In genomic region chr10:78899996-78900714, GRCh38 we compare ENCODE assay signal across 16 cellular contexts.
DNase-seq lines count a peak whose midpoint lies in the region; ATAC-seq and TF ChIP-seq lines count a peak whose summit lies in the region.
"Had no signal": no experiment of that assay in that cellular context is flagged by ENCODE, and none has a peak within 500 bp of the region (broad histone marks: within the 10 kb centered on the region; RNA-seq: fewer than 3 reads in every experiment).

No MANE protein-coding gene starts in this region.

- no peaks in the 10 kb centered on the region for H3K27me3 Mint-ChIP-seq in activated CD8-positive, alpha-beta memory T cell treated with anti-CD3 and anti-CD28 coated beads, Interleukin-2, amount 10 ng/mL, durations not matched to agents 7 days and 5 days
- peaks cover 8% of the 10 kb centered on the region for H3K27me3 Mint-ChIP-seq in nephron (ENCODE audit: low read depth)
- H3K27me3 Mint-ChIP-seq: activated naive CD8-positive, alpha-beta T cell had no signal

- H3K4me3 ChIP-seq in osteoblast (ENCODE audit: insufficient read depth, low read length), result no peak overlapping the region
- H3K4me3 ChIP-seq: esophagus squamous epithelium, skin epidermis, thoracic aorta had no signal

- no peaks in the 10 kb centered on the region for H4K20me1 ChIP-seq in osteoblast (ENCODE audit: insufficient read depth, low read length)

- DNase-seq in activated CD8-positive, alpha-beta memory T cell treated with anti-CD3 and anti-CD28 coated beads, Interleukin-2, amount 50 U/mL, for 48 hours, result peak; percentile 23
- no peak for DNase-seq in activated CD8-positive, alpha-beta memory T cell treated with anti-CD3 and anti-CD28 coated beads, Interleukin-2, amount 10 ng/mL, durations not matched to agents 7 days and 5 days
- DNase-seq in Right ventricle myocardium superior (peak; percentile 80), ureter (ENCODE audit: low spot score) (peak; percentile 41), osteoblast (ENCODE audit: insufficient read length, low spot score, missing footprints) (no peak)
- DNase-seq: COR-L47, esophagus squamous epithelium, HCEC 1CT, WERI-Rb-1 had no signal

- H3K4me1 Mint-ChIP-seq in activated CD8-positive, alpha-beta memory T cell treated with anti-CD3 and anti-CD28 coated beads, Interleukin-2, amount 10 ng/mL, durations not matched to agents 7 days and 5 days, result no peaks in the 10 kb centered on the region
- H3K4me1 Mint-ChIP-seq in nephron, result peaks cover 5% of the 10 kb centered on the region

- no peak overlapping the region for H3K4me2 ChIP-seq in osteoblast (ENCODE audit: insufficient read depth, low read length)

- H3K79me2 ChIP-seq in osteoblast (ENCODE audit: insufficient read depth, low read length), result no peaks in the 10 kb centered on the region

- H3K27me3 ChIP-seq in osteoblast (ENCODE audit: insufficient read depth, low read length), result peaks cover 18% of the 10 kb centered on the region

- H3K4me1 ChIP-seq in osteoblast (ENCODE audit: insufficient read depth, low read length), result no peaks in the 10 kb centered on the region

- H2AFZ ChIP-seq in osteoblast (ENCODE audit: low read length), result no peak overlapping the region

- H3K4me3 Mint-ChIP-seq in activated CD8-positive, alpha-beta memory T cell treated with anti-CD3 and anti-CD28 coated beads, Interleukin-2, amount 10 ng/mL, durations not matched to agents 7 days and 5 days, result no peak overlapping the region
- no peak overlapping the region for H3K4me3 Mint-ChIP-seq in nephron
- H3K4me3 Mint-ChIP-seq: activated naive CD8-positive, alpha-beta T cell had no signal

- H3K9me3 ChIP-seq in osteoblast (ENCODE audit: low read depth, low read length), result no peaks in the 10 kb centered on the region
- H3K9me3 ChIP-seq: esophagus squamous epithelium, thoracic aorta had no signal

- no peak for TF ChIP-seq CTCF in nephron (IDR thresholded peaks at IDR 0.05; ENCODE audit: unreplicated experiment in 3 of 3)
- no peak for TF ChIP-seq CTCF in osteoblast (IDR thresholded peaks at IDR 0.05; ENCODE audit: extremely low read depth, low read depth, low read length)

- H3K9me3 Mint-ChIP-seq in activated CD8-positive, alpha-beta memory T cell treated with anti-CD3 and anti-CD28 coated beads, Interleukin-2, amount 10 ng/mL, durations not matched to agents 7 days and 5 days (ENCODE audit: low read depth), result no peaks in the 10 kb centered on the region
- no peaks in the 10 kb centered on the region for H3K9me3 Mint-ChIP-seq in nephron

- no peak overlapping the region for H3K27ac ChIP-seq in osteoblast (ENCODE audit: low read depth, low read length)
- H3K27ac ChIP-seq: thoracic aorta, WERI-Rb-1 had no signal

- intact Hi-C loops in Right ventricle myocardium superior (cut with DNase I), result no loop called here

- ATAC-seq in activated CD8-positive, alpha-beta memory T cell treated with anti-CD3 and anti-CD28 coated beads, Interleukin-2, amount 10 ng/mL, durations not matched to agents 7 days and 5 days, result no peak
- ATAC-seq in Right ventricle myocardium superior (ENCODE audit: poor library complexity), result peak; percentile 93
- ATAC-seq in HG02798 (IDR thresholded peaks at IDR 0.05; ENCODE audit: poor library complexity, unreplicated experiment), result no peak
- no peak for ATAC-seq in HG02981 (IDR thresholded peaks at IDR 0.05; ENCODE audit: unreplicated experiment)
- ATAC-seq: SK-N-SH treated with all-trans-retinoic acid at 6 μM for 48 hours had no signal

- no peak overlapping the region for H3K27ac Mint-ChIP-seq in activated CD8-positive, alpha-beta memory T cell treated with anti-CD3 and anti-CD28 coated beads, Interleukin-2, amount 10 ng/mL, durations not matched to agents 7 days and 5 days
- H3K27ac Mint-ChIP-seq in nephron, result peak overlapping the region in 2 of 3 experiments; percentile 7 to 20
- H3K27ac Mint-ChIP-seq: activated naive CD8-positive, alpha-beta T cell had no signal

- H3K36me3 Mint-ChIP-seq in activated CD8-positive, alpha-beta memory T cell treated with anti-CD3 and anti-CD28 coated beads, Interleukin-2, amount 10 ng/mL, durations not matched to agents 7 days and 5 days, result no peaks in the 10 kb centered on the region
- H3K36me3 Mint-ChIP-seq in nephron (ENCODE audit: low read depth), result no peaks in the 10 kb centered on the region
- H3K36me3 Mint-ChIP-seq: activated naive CD8-positive, alpha-beta T cell had no signal

- no peaks in the 10 kb centered on the region for H3K36me3 ChIP-seq in osteoblast (ENCODE audit: insufficient read depth, low read length)
- H3K36me3 ChIP-seq: esophagus squamous epithelium, thoracic aorta, WERI-Rb-1 had no signal

- CTCF ChIA-PET in activated CD8-positive, alpha-beta memory T cell treated with anti-CD3 and anti-CD28 coated beads, Interleukin-2, amount 10 ng/mL, durations not matched to agents 7 days and 5 days (lab: Charles Lee), result no interaction called here

Comparison
In these comparisons a context has a peak if more than half of its experiments do, and no peak if none do; other contexts are left out.
1. DNase-seq: peak in activated CD8-positive, alpha-beta memory T cell treated with anti-CD3 and anti-CD28 coated beads, Interleukin-2, amount 50 U/mL, for 48 hours (single experiment), Right ventricle myocardium superior (single experiment) and ureter (single experiment); none in activated CD8-positive, alpha-beta memory T cell treated with anti-CD3 and anti-CD28 coated beads, Interleukin-2, amount 10 ng/mL, durations not matched to agents 7 days and 5 days (single experiment) and osteoblast (single experiment).